Comparison of ENCODE assay signal across 18 cellular contexts in genomic region chr2:71719520-71720282, GRCh38.
"Had no signal": no experiment of that assay in that cellular context is flagged by ENCODE, and none has a peak within 500 bp of the region (broad histone marks: within the 10 kb centered on the region; RNA-seq: fewer than 3 reads in every experiment).

No MANE protein-coding gene starts in this region.

- DNase-seq: activated CD4-positive, alpha-beta memory T cell treated with anti-CD3 and anti-CD28 coated beads for 36 hours; activated CD4-positive, alpha-beta T cell treated with anti-CD3 and anti-CD28 coated beads for 36 hours; activated T-cell treated with anti-CD3 and anti-CD28 coated beads, Interleukin-2, amount 50 U/mL, for 24 hours; amniotic stem cell; effector memory CD4-positive, alpha-beta T cell; foreskin melanocyte; immature natural killer cell; lower lobe of right lung; midbrain; stimulated activated CD4-positive, alpha-beta T cell treated with anti-CD3 and anti-CD28 coated beads, Interleukin-4, amount 100 ng/mL, for 4 hours; stimulated activated CD8-positive, alpha-beta memory T cell treated with anti-CD3 and anti-CD28 coated beads, Interleukin-4, amount 100 ng/mL, for 48 hours; stimulated activated naive CD4-positive, alpha-beta T cell treated with Interleukin-2 at 50 U/mL for 16 hours; WERI-Rb-1 had no signal

- H3K4me3 ChIP-seq: lower lobe of right lung, smooth muscle cell had no signal

- H3K79me2 ChIP-seq: parathyroid adenoma had no signal

- H3K9me3 Mint-ChIP-seq: dendritic cell treated with granulocyte-macrophage colony-stimulating factor and Interleukin-4, amounts not matched to agents 40 ng/mL and 50 ng/mL, for 4 days had no signal

- H3K4me3 Mint-ChIP-seq: activated CD4-positive, alpha-beta memory T cell treated with anti-CD3 and anti-CD28 coated beads for 36 hours; activated CD4-positive, alpha-beta T cell treated with anti-CD3 and anti-CD28 coated beads for 36 hours; activated T-cell treated with anti-CD3 and anti-CD28 coated beads, Interleukin-2, amount 50 U/mL, for 24 hours; brain; dendritic cell treated with granulocyte-macrophage colony-stimulating factor and Interleukin-4, amounts not matched to agents 40 ng/mL and 50 ng/mL, for 4 days; immature natural killer cell had no signal

- H3K27ac Mint-ChIP-seq: activated CD4-positive, alpha-beta memory T cell treated with anti-CD3 and anti-CD28 coated beads for 36 hours; activated CD4-positive, alpha-beta T cell treated with anti-CD3 and anti-CD28 coated beads for 36 hours; activated T-cell treated with anti-CD3 and anti-CD28 coated beads, Interleukin-2, amount 50 U/mL, for 24 hours; dendritic cell treated with granulocyte-macrophage colony-stimulating factor and Interleukin-4, amounts not matched to agents 40 ng/mL and 50 ng/mL, for 4 days; immature natural killer cell had no signal

- H3K9ac ChIP-seq: parathyroid adenoma had no signal

- H3K36me3 Mint-ChIP-seq: activated CD4-positive, alpha-beta memory T cell treated with anti-CD3 and anti-CD28 coated beads for 36 hours; activated naive CD4-positive, alpha-beta T cell treated with anti-CD3 and anti-CD28 coated beads, Interleukin-2, amount 50 U/mL, for 72 hours; brain; immature natural killer cell had no signal

- H3K4me1 Mint-ChIP-seq: activated CD4-positive, alpha-beta T cell treated with anti-CD3 and anti-CD28 coated beads for 36 hours; brain; immature natural killer cell had no signal

- H2AFZ ChIP-seq: parathyroid adenoma had no signal

- H3K36me3 ChIP-seq: lower lobe of right lung, WERI-Rb-1 had no signal

- ATAC-seq: activated CD4-positive, alpha-beta T cell treated with anti-CD3 and anti-CD28 coated beads for 36 hours; activated naive CD4-positive, alpha-beta T cell treated with anti-CD3 and anti-CD28 coated beads, Interleukin-2, amount 50 U/mL, for 72 hours; lower lobe of right lung had no signal

- H3K4me1 ChIP-seq: parathyroid adenoma had no signal

- H3K27me3 Mint-ChIP-seq: activated CD4-positive, alpha-beta memory T cell treated with anti-CD3 and anti-CD28 coated beads for 36 hours; activated T-cell treated with anti-CD3 and anti-CD28 coated beads, Interleukin-2, amount 50 U/mL, for 24 hours had no signal

- H3K27ac ChIP-seq: lower lobe of right lung, parathyroid adenoma, WERI-Rb-1 had no signal
